Comparison of ENCODE assay signal across 8 cellular contexts in genomic region chr1:112700290-112701226, GRCh38. TPM values are rescaled to one million over a fixed set of nuclear protein-coding genes. Genes with fewer than 3 reads are reported as not detected.
DNase-seq lines count a peak whose midpoint lies in the region; ATAC-seq, FAIRE-seq and TF ChIP-seq lines count a peak whose summit lies in the region.

No MANE protein-coding gene starts in this region.

- no peak overlapping the region for H3K9ac ChIP-seq in MM.1S (ENCODE audit: low read length)

- H3K4me2 ChIP-seq in MM.1S (ENCODE audit: low read depth, low read length), result peak overlapping the region; percentile 37

- peak overlapping the region; percentile 8; the same call in 1 of the 2 replicates for H3K27ac ChIP-seq in MM.1S (ENCODE audit: low read length)
- peak overlapping the region; percentile 67 to 100 (median 92) for H3K27ac ChIP-seq in heart right ventricle

- H3K4me3 ChIP-seq in MM.1S (ENCODE audit: low read length) (no peak overlapping the region), heart right ventricle (peak overlapping the region in 2 of 10 donors; percentile 14 to 16)

- H3K27me3 ChIP-seq in MM.1S (replicated peaks; ENCODE audit: insufficient read depth, low read length), result no peaks in the 10 kb centered on the region
- H3K27me3 ChIP-seq in heart right ventricle, result no peaks in the 10 kb centered on the region

- ATAC-seq in GM21737 (IDR thresholded peaks at IDR 0.05; ENCODE audit: unreplicated experiment) (peak; percentile 41), heart right ventricle (peak; percentile 71 to 86 (median 82))

- H3K79me2 ChIP-seq in MM.1S (ENCODE audit: low read length), result no peaks in the 10 kb centered on the region

- H3K9me3 ChIP-seq in MM.1S (replicated peaks; ENCODE audit: insufficient read depth, low read length) (no peaks in the 10 kb centered on the region), heart right ventricle (no peaks in the 10 kb centered on the region)

- H3K36me3 ChIP-seq in MM.1S (replicated peaks; ENCODE audit: insufficient read depth, low read length) (no peaks in the 10 kb centered on the region), heart right ventricle (peaks cover 0 to 87% (median 27%) of the 10 kb centered on the region in 9 donors)

- intact Hi-C loops in heart right ventricle (cut with DNase I), result loop anchor here in 3 of 10 donors (10.0 kb wide), 4 partner anchors 76 to 966 kb away; partner anchors contain the start of genes INKA2 (in 1 of the 3) and WNT2B (in 1 of the 3)
- intact Hi-C loops in posterior vena cava (cut with DNase I), result loop anchor here in 1 of 2 donors (10.0 kb wide), 1 partner anchor 306 kb away; the partner anchor contains the start of gene CTTNBP2NL

- WGBS in heart right ventricle, 2 donors, result 14 to 16% methylated on average over 7 of the region's 7 CpGs

- H3K4me1 ChIP-seq in MM.1S (ENCODE audit: low read length), result peaks cover 15% of the 10 kb centered on the region
- H3K4me1 ChIP-seq in heart right ventricle, result peaks cover 37 to 87% (median 79%) of the 10 kb centered on the region in 9 donors

- no peaks in the 10 kb centered on the region for H4K20me1 ChIP-seq in MM.1S (ENCODE audit: insufficient read depth, low read length)

- no peak overlapping the region for H2AFZ ChIP-seq in MM.1S (ENCODE audit: low read length)

- no peak for TF ChIP-seq CTCF in MM.1S (IDR thresholded peaks at IDR 0.05; ENCODE audit: low read length)
- TF ChIP-seq CTCF in heart right ventricle (IDR thresholded peaks at IDR 0.05), result peak in 6 of 9 donors; percentile 6 to 40 (median 24)

- DNase-seq in COLO829 (ENCODE audit: low spot score), result peak; percentile 65
- DNase-seq in MM.1S, result peak; percentile 60
- peak; percentile 86 for DNase-seq in SKM-1 (lab: John Stamatoyannopoulos, UW; ENCODE audit: unreplicated experiment)
- peak; percentile 91 for DNase-seq in amniotic epithelial cell (ENCODE audit: low read depth)
- DNase-seq in heart right ventricle, result peak; percentile 99
- peak; percentile 99 for DNase-seq in posterior vena cava (ENCODE audit: low spot score)
- DNase-seq in urothelium cell line (ENCODE audit: low spot score), result peak; percentile 96

- H3F3A ChIP-seq in MM.1S (ENCODE audit: insufficient read depth, low read length), result no peaks in the 10 kb centered on the region

- FAIRE-seq in urothelium cell line (lab: Jason Lieb, UNC), result no peak

- no peaks in the 10 kb centered on the region for H3K9me2 ChIP-seq in MM.1S (replicated peaks; ENCODE audit: insufficient read depth, low read length)

RNA-seq across cellular contexts. Expression of gene RHOC, which starts 6.4 kb away (rescaled TPM):
- total RNA-seq in heart right ventricle (100 to 1,000 TPM; 115 to 225 (median 158) TPM), posterior vena cava (100 to 1,000 TPM; 297 to 387 TPM)
- 100 to 1,000 TPM; 156 to 408 TPM for polyA plus RNA-seq in heart right ventricle

RNA-seq across cellular contexts. Expression of gene PPM1J, which starts 14.6 kb away (rescaled TPM):
- total RNA-seq in heart right ventricle (10 to 100 TPM in 1 of 10 donors, 1 to 10 TPM in 9; 5.8 to 11.0 (median 8.5) TPM), posterior vena cava (1 to 10 TPM; 2.1 to 3.0 TPM)
- 1 to 10 TPM; 2.4 to 8.4 TPM for polyA plus RNA-seq in heart right ventricle

RNA-seq across cellular contexts. Expression of gene MOV10, which starts 26.1 kb away (rescaled TPM):
- total RNA-seq in heart right ventricle (10 to 100 TPM in 8 of 10 donors, 1 to 10 TPM in 2; 6.3 to 25.8 (median 13.9) TPM), posterior vena cava (10 to 100 TPM; 29.5 to 32.3 TPM)
- 10 to 100 TPM; 17.8 to 69.4 TPM for polyA plus RNA-seq in heart right ventricle
